In genomic region chr16:89357460-89357859, GRCh38 we compare ENCODE assay signal across 8 cellular contexts.
DNase-seq lines count a peak whose midpoint lies in the region; ATAC-seq and TF ChIP-seq lines count a peak whose summit lies in the region.

No MANE protein-coding gene starts in this region.

- H3K27ac Mint-ChIP-seq in activated CD8-positive, alpha-beta T cell treated with anti-CD3 and anti-CD28 coated beads, Interleukin-2, amount 10 ng/mL, durations not matched to agents 7 days and 5 days = peak overlapping the region; percentile 91

- TF ChIP-seq CTCF in lower leg skin (IDR thresholded peaks at IDR 0.05) = no peak

- WGBS in lower leg skin, 2 donors = 55 to 72% methylated on average over 12 of the region's 12 CpGs

- no peak overlapping the region for H3K4me3 ChIP-seq in lower leg skin (ENCODE audit: low read depth, poor library complexity, severe bottlenecking)

- intact Hi-C loops in lower leg skin (cut with DNase I; ENCODE audit: low total_unique reads) = no loop called here

- no peaks in the 10 kb centered on the region for H3K27me3 Mint-ChIP-seq in activated CD8-positive, alpha-beta T cell treated with anti-CD3 and anti-CD28 coated beads, Interleukin-2, amount 10 ng/mL, durations not matched to agents 7 days and 5 days (ENCODE audit: low read depth)

- H3K4me1 Mint-ChIP-seq in activated CD8-positive, alpha-beta T cell treated with anti-CD3 and anti-CD28 coated beads, Interleukin-2, amount 10 ng/mL, durations not matched to agents 7 days and 5 days (ENCODE audit: low read depth) = peaks cover 94% of the 10 kb centered on the region

- peak overlapping the region; percentile 58 for H3K27ac ChIP-seq in substantia nigra (ENCODE audit: low read depth, low read length, poor library complexity, severe bottlenecking)

- TF ChIP-seq POLR2A in lower leg skin (IDR thresholded peaks at IDR 0.05) = no peak

- H3K9me3 Mint-ChIP-seq in activated CD8-positive, alpha-beta T cell treated with anti-CD3 and anti-CD28 coated beads, Interleukin-2, amount 10 ng/mL, durations not matched to agents 7 days and 5 days (ENCODE audit: insufficient read depth) = no peaks in the 10 kb centered on the region

- ATAC-seq in activated CD8-positive, alpha-beta T cell treated with anti-CD3 and anti-CD28 coated beads, Interleukin-2, amount 10 ng/mL, durations not matched to agents 7 days and 5 days = no peak
- no peak for ATAC-seq in activated CD4-positive, CD25-positive, alpha-beta regulatory T cell treated with anti-CD3 and anti-CD28 coated beads, Interleukin-2, amount 50 U/mL, for 24 hours

- DNase-seq in activated CD4-positive, alpha-beta T cell treated with anti-CD3 and anti-CD28 coated beads for 48 hours = peak; percentile 28
- DNase-seq in activated CD4-positive, alpha-beta T cell treated with anti-CD3 and anti-CD28 coated beads, Interleukin-2, amount 50 U/mL, for 4 hours = no peak
- DNase-seq in activated CD8-positive, alpha-beta T cell treated with anti-CD3 and anti-CD28 coated beads, Interleukin-2, amount 10 ng/mL, durations not matched to agents 7 days and 5 days = peak; percentile 29
- peak; percentile 78 for DNase-seq in left kidney (ENCODE audit: low read depth, low spot score)
- peak in 33 of 49 donors; percentile 24 to 74 (median 52) for DNase-seq in substantia nigra (lab: John Stamatoyannopoulos, UW)
- DNase-seq in lower leg skin (ENCODE audit: low spot score in 2 of 2) = no peak
- DNase-seq in activated effector memory CD4-positive, alpha-beta T cell treated with anti-CD3 and anti-CD28 coated beads, Interleukin-2, amount 50 U/mL, for 16 hours = no peak

- H3K36me3 Mint-ChIP-seq in activated CD8-positive, alpha-beta T cell treated with anti-CD3 and anti-CD28 coated beads, Interleukin-2, amount 10 ng/mL, durations not matched to agents 7 days and 5 days (ENCODE audit: low read depth) = peaks cover 43% of the 10 kb centered on the region

- peak overlapping the region; percentile 68 for H3K4me3 Mint-ChIP-seq in activated CD8-positive, alpha-beta T cell treated with anti-CD3 and anti-CD28 coated beads, Interleukin-2, amount 10 ng/mL, durations not matched to agents 7 days and 5 days

- POLR2A ChIA-PET in activated CD8-positive, alpha-beta T cell treated with anti-CD3 and anti-CD28 coated beads, Interleukin-2, amount 10 ng/mL, durations not matched to agents 7 days and 5 days (lab: Charles Lee) = interaction anchor here (0.6 to 2.3 kb wide), 5 partner anchors 9 to 151 kb away, joined by 3 to 9 read pairs (median 3); partner anchors contain the start of gene SPG7

- CTCF ChIA-PET in activated CD8-positive, alpha-beta T cell treated with anti-CD3 and anti-CD28 coated beads, Interleukin-2, amount 10 ng/mL, durations not matched to agents 7 days and 5 days (lab: Charles Lee) = interaction anchor here (0.5 to 2.0 kb wide), 8 partner anchors 20 to 151 kb away, joined by 3 to 7 read pairs (median 4); partner anchors contain the start of gene SPG7

Comparison
In these comparisons a context has a peak if more than half of its experiments do, and no peak if none do; other contexts are left out.
1. DNase-seq: peak in activated CD4-positive, alpha-beta T cell treated with anti-CD3 and anti-CD28 coated beads for 48 hours (single experiment), activated CD8-positive, alpha-beta T cell treated with anti-CD3 and anti-CD28 coated beads, Interleukin-2, amount 10 ng/mL, durations not matched to agents 7 days and 5 days (single experiment), left kidney (single experiment) and substantia nigra (33 of 49); none in activated CD4-positive, alpha-beta T cell treated with anti-CD3 and anti-CD28 coated beads, Interleukin-2, amount 50 U/mL, for 4 hours (0 of 2), lower leg skin (0 of 2) and activated effector memory CD4-positive, alpha-beta T cell treated with anti-CD3 and anti-CD28 coated beads, Interleukin-2, amount 50 U/mL, for 16 hours (single experiment).